In genomic region chr18:37964885-37965571, GRCh38 we compare ENCODE assay signal across 25 cellular contexts.
"Had no signal": no experiment of that assay in that cellular context is flagged by ENCODE, and none has a peak within 500 bp of the region (broad histone marks: within the 10 kb centered on the region; RNA-seq: fewer than 3 reads in every experiment).

No MANE protein-coding gene starts in this region.

- H3K4me3 ChIP-seq: cardiac muscle cell had no signal

- ATAC-seq: activated CD4-positive, alpha-beta T cell treated with anti-CD3 and anti-CD28 coated beads for 36 hours; activated T-helper 17 cell treated with anti-CD3 and anti-CD28 coated beads, Interleukin-2, amount 50 U/mL, for 72 hours; PC-3; T-helper 17 cell had no signal

- H3K4me3 Mint-ChIP-seq: activated CD4-positive, alpha-beta memory T cell treated with anti-CD3 and anti-CD28 coated beads, Interleukin-2, amount 10 ng/mL, durations not matched to agents 7 days and 5 days; activated CD4-positive, alpha-beta T cell treated with anti-CD3 and anti-CD28 coated beads for 36 hours; activated naive CD4-positive, alpha-beta T cell treated with anti-CD3 and anti-CD28 coated beads for 36 hours; activated naive CD8-positive, alpha-beta T cell; activated T-helper 17 cell treated with anti-CD3 and anti-CD28 coated beads, Interleukin-2, amount 50 U/mL, for 72 hours; T-helper 17 cell had no signal

- H3K36me3 ChIP-seq: brain microvascular endothelial cell, cardiac muscle cell had no signal

- H3K27me3 ChIP-seq: brain microvascular endothelial cell, cardiac muscle cell had no signal

- DNase-seq: activated CD4-positive, alpha-beta memory T cell treated with anti-CD3 and anti-CD28 coated beads, Interleukin-2, amount 10 ng/mL, durations not matched to agents 7 days and 5 days; activated CD4-positive, alpha-beta T cell treated with anti-CD3 and anti-CD28 coated beads for 36 hours; activated CD4-positive, alpha-beta T cell treated with anti-CD3 and anti-CD28 coated beads, Interleukin-2, amount 50 U/mL, for 1 hour; activated gamma-delta T cell; activated naive CD4-positive, alpha-beta T cell treated with anti-CD3 and anti-CD28 coated beads for 36 hours; activated T-cell treated with anti-CD3 and anti-CD28 coated beads for 4 hours; activated T-cell treated with anti-CD3 and anti-CD28 coated beads, Interleukin-2, amount 50 U/mL, for 48 hours; amygdala; brain microvascular endothelial cell; cerebellar nuclear complex; Kasumi-1; NCI-H1105 treated with DMSO at 0.1 percent for 48 hours; NCI-H1436 treated with DMSO at 0.1 percent for 48 hours; NCI-H187; NCI-H2081; NCI-H2171 treated with DMSO at 0.1 percent for 48 hours; NCI-H226; NCI-H526; PC-3; SHP77; T-helper 17 cell; T-helper 9 cell had no signal

- H3K4me1 Mint-ChIP-seq: activated CD4-positive, alpha-beta memory T cell treated with anti-CD3 and anti-CD28 coated beads, Interleukin-2, amount 10 ng/mL, durations not matched to agents 7 days and 5 days; activated CD4-positive, alpha-beta T cell treated with anti-CD3 and anti-CD28 coated beads for 36 hours; activated T-helper 17 cell treated with anti-CD3 and anti-CD28 coated beads, Interleukin-2, amount 50 U/mL, for 72 hours; T-helper 17 cell had no signal

- H3K27ac Mint-ChIP-seq: activated CD4-positive, alpha-beta memory T cell treated with anti-CD3 and anti-CD28 coated beads, Interleukin-2, amount 10 ng/mL, durations not matched to agents 7 days and 5 days; activated CD4-positive, alpha-beta T cell treated with anti-CD3 and anti-CD28 coated beads for 36 hours; activated naive CD4-positive, alpha-beta T cell treated with anti-CD3 and anti-CD28 coated beads for 36 hours; activated naive CD8-positive, alpha-beta T cell; activated T-helper 17 cell treated with anti-CD3 and anti-CD28 coated beads, Interleukin-2, amount 50 U/mL, for 72 hours; T-helper 17 cell had no signal

- H3K27ac ChIP-seq: brain microvascular endothelial cell, cardiac muscle cell had no signal

- H3K36me3 Mint-ChIP-seq: activated naive CD8-positive, alpha-beta T cell had no signal

- H3K27me3 Mint-ChIP-seq: activated CD4-positive, alpha-beta memory T cell treated with anti-CD3 and anti-CD28 coated beads, Interleukin-2, amount 10 ng/mL, durations not matched to agents 7 days and 5 days; activated CD4-positive, alpha-beta T cell treated with anti-CD3 and anti-CD28 coated beads for 36 hours; activated naive CD8-positive, alpha-beta T cell; activated T-helper 17 cell treated with anti-CD3 and anti-CD28 coated beads, Interleukin-2, amount 50 U/mL, for 72 hours; T-helper 17 cell had no signal
